ENCODE assay signal across 8 cellular contexts in the genomic region with DNA sequence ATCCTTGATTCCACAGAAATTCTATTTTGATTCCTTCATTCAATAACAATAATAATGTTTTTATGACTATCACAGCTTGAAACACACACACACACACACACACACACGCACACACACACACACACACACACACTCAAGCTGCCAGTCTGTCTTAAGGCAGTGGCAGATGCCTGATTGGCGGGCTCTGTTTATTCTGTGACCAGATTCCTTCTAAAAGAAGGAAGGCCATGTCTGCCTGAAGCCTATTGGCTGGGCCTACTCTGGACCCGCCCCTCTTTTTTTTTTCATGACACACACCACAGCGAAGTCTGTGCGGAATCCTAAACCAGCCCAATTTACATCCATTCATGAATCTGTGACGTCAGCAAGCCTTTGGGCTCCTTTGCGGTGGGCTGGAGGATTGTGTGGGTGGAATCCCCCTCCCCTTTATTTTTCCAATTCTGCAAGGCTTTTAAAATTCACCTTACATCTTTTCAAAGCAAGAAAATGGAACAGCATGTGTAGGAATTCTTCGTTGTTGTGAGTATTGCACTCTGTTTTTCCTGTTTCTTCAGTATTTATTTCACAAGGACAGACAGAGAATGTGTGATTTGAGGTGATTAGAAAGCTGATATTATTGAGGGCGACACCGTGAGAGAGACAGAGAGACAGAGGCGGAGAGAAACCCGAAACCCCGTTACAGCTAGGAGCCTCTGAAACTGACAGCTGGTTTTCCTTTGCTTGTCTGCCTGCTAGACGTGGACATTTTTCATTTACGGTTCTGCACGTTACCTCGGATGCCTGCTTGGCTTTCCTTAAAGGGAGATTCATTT. TPM values are rescaled to one million over a fixed set of nuclear protein-coding genes. Genes with fewer than 3 reads are reported as not detected.
DNase-seq lines count a peak whose midpoint lies in the region; ATAC-seq and TF ChIP-seq lines count a peak whose summit lies in the region.

A gene with protein sequence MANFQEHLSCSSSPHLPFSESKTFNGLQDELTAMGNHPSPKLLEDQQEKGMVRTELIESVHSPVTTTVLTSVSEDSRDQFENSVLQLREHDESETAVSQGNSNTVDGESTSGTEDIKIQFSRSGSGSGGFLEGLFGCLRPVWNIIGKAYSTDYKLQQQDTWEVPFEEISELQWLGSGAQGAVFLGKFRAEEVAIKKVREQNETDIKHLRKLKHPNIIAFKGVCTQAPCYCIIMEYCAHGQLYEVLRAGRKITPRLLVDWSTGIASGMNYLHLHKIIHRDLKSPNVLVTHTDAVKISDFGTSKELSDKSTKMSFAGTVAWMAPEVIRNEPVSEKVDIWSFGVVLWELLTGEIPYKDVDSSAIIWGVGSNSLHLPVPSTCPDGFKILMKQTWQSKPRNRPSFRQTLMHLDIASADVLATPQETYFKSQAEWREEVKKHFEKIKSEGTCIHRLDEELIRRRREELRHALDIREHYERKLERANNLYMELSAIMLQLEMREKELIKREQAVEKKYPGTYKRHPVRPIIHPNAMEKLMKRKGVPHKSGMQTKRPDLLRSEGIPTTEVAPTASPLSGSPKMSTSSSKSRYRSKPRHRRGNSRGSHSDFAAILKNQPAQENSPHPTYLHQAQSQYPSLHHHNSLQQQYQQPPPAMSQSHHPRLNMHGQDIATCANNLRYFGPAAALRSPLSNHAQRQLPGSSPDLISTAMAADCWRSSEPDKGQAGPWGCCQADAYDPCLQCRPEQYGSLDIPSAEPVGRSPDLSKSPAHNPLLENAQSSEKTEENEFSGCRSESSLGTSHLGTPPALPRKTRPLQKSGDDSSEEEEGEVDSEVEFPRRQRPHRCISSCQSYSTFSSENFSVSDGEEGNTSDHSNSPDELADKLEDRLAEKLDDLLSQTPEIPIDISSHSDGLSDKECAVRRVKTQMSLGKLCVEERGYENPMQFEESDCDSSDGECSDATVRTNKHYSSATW (plus strand): TSS at position 287 of the 812 bp plus-strand sequence. CDS start 65,446 bp downstream, outside the sequence.

- no peaks in the 10 kb centered on the region for H3K9me3 Mint-ChIP-seq in activated T-helper 2 cell treated with anti-CD3 and anti-CD28 coated beads, Interferon-gamma antibody, Interleukin-2, Interleukin-4, amounts not matched to agents 10 μg/mL and 5 μg/mL and 100 μg/mL, durations not matched to agents 14 hours and 24 hours and 36 hours
- H3K9me3 Mint-ChIP-seq in naive thymus-derived CD4-positive, alpha-beta T cell: no peaks in the 10 kb centered on the region

- H3K36me3 ChIP-seq in naive thymus-derived CD4-positive, alpha-beta T cell (ENCODE audit: control insufficient read depth in 2 of 3, insufficient read depth in 3 of 3, low read length in 3 of 3): no peaks in the 10 kb centered on the region
- no peaks in the 10 kb centered on the region for H3K36me3 ChIP-seq in tibial artery

- in situ Hi-C loops in Caki2 (cut with HindIII; ENCODE audit: low pct_unique_long_range_greater_than_20kb, low sequenced_read_pairs): no loop called here

- H3K4me3 ChIP-seq in foreskin fibroblast (ENCODE audit: low read depth in 1 of 2, low read length in 2 of 2) (peak within 1 kb of the TSS; percentile 45 to 63), tibial artery (peak within 1 kb of the TSS; percentile 60 to 61)
- peak within 1 kb of the TSS; percentile 58 for H3K4me3 ChIP-seq in naive thymus-derived CD4-positive, alpha-beta T cell (ENCODE audit: low read length)

- TF ChIP-seq CTCF in foreskin fibroblast (IDR thresholded peaks at IDR 0.05; ENCODE audit: low read depth, low read length) (no peak), tibial artery (IDR thresholded peaks at IDR 0.05) (no peak)

- no peak within 1 kb of the TSS for H3K27ac ChIP-seq in naive thymus-derived CD4-positive, alpha-beta T cell (ENCODE audit: low read depth, low read length)
- peak within 1 kb of the TSS; percentile 62 to 77 for H3K27ac ChIP-seq in tibial artery

- intact Hi-C loops in activated T-helper 2 cell treated with anti-CD3 and anti-CD28 coated beads, Interferon-gamma antibody, Interleukin-2, Interleukin-4, amounts not matched to agents 10 μg/mL and 5 μg/mL and 100 μg/mL, durations not matched to agents 14 hours and 24 hours and 36 hours (cut with micrococcal nuclease): no loop called here
- intact Hi-C loops in naive thymus-derived CD4-positive, alpha-beta T cell (cut with micrococcal nuclease): loop anchor here in 1 of 2 donors (1.0 to 2.0 kb wide), 2 partner anchors 9 to 136 kb away; a partner anchor contains a TSS
- intact Hi-C loops in tibial artery (cut with DNase I; ENCODE audit: low total_unique reads): no loop called here

- peaks cover 48% of the 10 kb centered on the region for H3K27me3 Mint-ChIP-seq in activated T-helper 2 cell treated with anti-CD3 and anti-CD28 coated beads, Interferon-gamma antibody, Interleukin-2, Interleukin-4, amounts not matched to agents 10 μg/mL and 5 μg/mL and 100 μg/mL, durations not matched to agents 14 hours and 24 hours and 36 hours (ENCODE audit: low read depth)
- H3K27me3 Mint-ChIP-seq in naive thymus-derived CD4-positive, alpha-beta T cell: peaks cover 37 to 75% (median 65%) of the 10 kb centered on the region in 5 donors

- H3K4me1 ChIP-seq in naive thymus-derived CD4-positive, alpha-beta T cell (ENCODE audit: control insufficient read depth in 2 of 2, insufficient read depth in 2 of 2, low read length in 2 of 2): peaks cover 3 to 7% of the 10 kb centered on the region in 2 donors
- peaks cover 0 to 4% (median 0%) of the 10 kb centered on the region in 4 donors for H3K4me1 ChIP-seq in tibial artery

- H3K27me3 ChIP-seq in naive thymus-derived CD4-positive, alpha-beta T cell (ENCODE audit: control insufficient read depth in 2 of 2, insufficient read depth in 2 of 2, low read length in 2 of 2): peaks cover 5 to 8% of the 10 kb centered on the region in 2 donors
- H3K27me3 ChIP-seq in tibial artery: no peaks in the 10 kb centered on the region

- POLR2A ChIA-PET in naive thymus-derived CD4-positive, alpha-beta T cell (lab: Charles Lee): no interaction called here

- peak; percentile 96 for ATAC-seq in GM19452 (IDR thresholded peaks at IDR 0.05; ENCODE audit: unreplicated experiment)
- ATAC-seq in HG03469 (IDR thresholded peaks at IDR 0.05; ENCODE audit: unreplicated experiment): peak; percentile 95
- ATAC-seq in naive thymus-derived CD4-positive, alpha-beta T cell: peak; percentile 96

- H3K4me1 Mint-ChIP-seq in activated T-helper 2 cell treated with anti-CD3 and anti-CD28 coated beads, Interferon-gamma antibody, Interleukin-2, Interleukin-4, amounts not matched to agents 10 μg/mL and 5 μg/mL and 100 μg/mL, durations not matched to agents 14 hours and 24 hours and 36 hours (ENCODE audit: low read depth): peaks cover 10% of the 10 kb centered on the region
- H3K4me1 Mint-ChIP-seq in naive thymus-derived CD4-positive, alpha-beta T cell: peaks cover 11 to 17% (median 16%) of the 10 kb centered on the region in 7 donors

- peak; percentile 91 for DNase-seq in Caki2 (ENCODE audit: low read depth)
- peak; percentile 88 for DNase-seq in NCI-H526 treated with DMSO at 0.1 percent for 48 hours (lab: John Stamatoyannopoulos, UW)
- DNase-seq in activated T-helper 2 cell treated with anti-CD3 and anti-CD28 coated beads, Interferon-gamma antibody, Interleukin-2, Interleukin-4, amounts not matched to agents 10 μg/mL and 5 μg/mL and 100 μg/mL, durations not matched to agents 14 hours and 24 hours and 36 hours (ENCODE audit: low spot score): peak; percentile 36
- DNase-seq in foreskin fibroblast: peak; percentile 92 to 94
- peak in 8 of 9 donors; percentile 10 to 42 (median 25) for DNase-seq in naive thymus-derived CD4-positive, alpha-beta T cell
- DNase-seq in tibial artery: peak; percentile 86 to 87

- no peaks in the 10 kb centered on the region for H3K36me3 Mint-ChIP-seq in activated T-helper 2 cell treated with anti-CD3 and anti-CD28 coated beads, Interferon-gamma antibody, Interleukin-2, Interleukin-4, amounts not matched to agents 10 μg/mL and 5 μg/mL and 100 μg/mL, durations not matched to agents 14 hours and 24 hours and 36 hours (ENCODE audit: low read depth)
- no peaks in the 10 kb centered on the region for H3K36me3 Mint-ChIP-seq in naive thymus-derived CD4-positive, alpha-beta T cell

- H3K9me3 ChIP-seq in naive thymus-derived CD4-positive, alpha-beta T cell (ENCODE audit: control insufficient read depth in 2 of 3, low read length in 3 of 3): no peaks in the 10 kb centered on the region
- H3K9me3 ChIP-seq in tibial artery: no peaks in the 10 kb centered on the region

- CTCF ChIA-PET in naive thymus-derived CD4-positive, alpha-beta T cell (lab: Charles Lee): no interaction called here

- peak within 1 kb of the TSS; percentile 78 for H3K4me3 Mint-ChIP-seq in activated T-helper 2 cell treated with anti-CD3 and anti-CD28 coated beads, Interferon-gamma antibody, Interleukin-2, Interleukin-4, amounts not matched to agents 10 μg/mL and 5 μg/mL and 100 μg/mL, durations not matched to agents 14 hours and 24 hours and 36 hours (ENCODE audit: low read depth)
- H3K4me3 Mint-ChIP-seq in naive thymus-derived CD4-positive, alpha-beta T cell: peak within 1 kb of the TSS; percentile 58 to 93 (median 76)

- H3K27ac Mint-ChIP-seq in activated T-helper 2 cell treated with anti-CD3 and anti-CD28 coated beads, Interferon-gamma antibody, Interleukin-2, Interleukin-4, amounts not matched to agents 10 μg/mL and 5 μg/mL and 100 μg/mL, durations not matched to agents 14 hours and 24 hours and 36 hours: peak within 1 kb of the TSS; percentile 36
- no peak within 1 kb of the TSS for H3K27ac Mint-ChIP-seq in naive thymus-derived CD4-positive, alpha-beta T cell

RNA-seq across cellular contexts. Expression of the gene that starts here (rescaled TPM):
- total RNA-seq in Caki2 (2014; rRNA removed; shearing (Covaris generic); ENCODE audit: low replicate concordance): 16.9 and 20.6 TPM in 2 replicates
- total RNA-seq in activated T-helper 2 cell treated with anti-CD3 and anti-CD28 coated beads, Interferon-gamma antibody, Interleukin-2, Interleukin-4, amounts not matched to agents 10 μg/mL and 5 μg/mL and 100 μg/mL, durations not matched to agents 14 hours and 24 hours and 36 hours: 10.3 and 14.7 TPM in 2 replicates
- 1 to 10 TPM; 6.2 to 9.7 (median 7.8) TPM for total RNA-seq in naive thymus-derived CD4-positive, alpha-beta T cell
- polyA plus RNA-seq in naive thymus-derived CD4-positive, alpha-beta T cell: 10 to 100 TPM; 40.1 to 53.8 TPM

Comparison
In these comparisons a context has a peak if more than half of its experiments do, and no peak if none do; other contexts are left out.
1. DNase-seq: peak in every context shown above with its lines; median percentile 93 in foreskin fibroblast; 91 in Caki2; 88 in NCI-H526 treated with DMSO at 0.1 percent for 48 hours; 86 in tibial artery; 36 in activated T-helper 2 cell treated with anti-CD3 and anti-CD28 coated beads, Interferon-gamma antibody, Interleukin-2, Interleukin-4, amounts not matched to agents 10 μg/mL and 5 μg/mL and 100 μg/mL, durations not matched to agents 14 hours and 24 hours and 36 hours; 25 in naive thymus-derived CD4-positive, alpha-beta T cell.